In the genomic region with DNA sequence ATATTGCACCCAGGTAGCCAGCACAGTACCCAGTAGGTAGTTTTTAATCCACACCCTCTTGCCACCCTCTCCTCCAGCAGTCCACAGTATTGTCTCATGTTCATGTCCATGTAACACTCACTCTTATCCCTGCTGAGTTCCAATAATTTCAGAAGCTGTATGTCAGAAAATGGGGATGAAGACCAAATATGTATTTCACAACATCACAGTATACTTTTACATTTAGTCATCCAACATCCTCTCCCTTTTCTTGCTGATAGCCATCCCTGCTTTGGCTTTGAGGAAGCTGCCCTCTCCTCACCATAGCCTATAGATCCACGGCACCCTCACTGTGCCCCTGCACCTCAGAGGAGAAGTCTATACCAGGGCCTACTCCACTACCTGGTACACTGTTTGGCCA, we compare ENCODE assay signal across 1 cellular context.
TF ChIP-seq lines count a peak whose summit lies in the region.

No MANE protein-coding gene starts in this region.

TF ChIP-seq in GM23338, 12 proteins besides CTCF, POLR2A, EP300 and RAD21 (continued from another document):
- TF ChIP-seq, protein P1, sequence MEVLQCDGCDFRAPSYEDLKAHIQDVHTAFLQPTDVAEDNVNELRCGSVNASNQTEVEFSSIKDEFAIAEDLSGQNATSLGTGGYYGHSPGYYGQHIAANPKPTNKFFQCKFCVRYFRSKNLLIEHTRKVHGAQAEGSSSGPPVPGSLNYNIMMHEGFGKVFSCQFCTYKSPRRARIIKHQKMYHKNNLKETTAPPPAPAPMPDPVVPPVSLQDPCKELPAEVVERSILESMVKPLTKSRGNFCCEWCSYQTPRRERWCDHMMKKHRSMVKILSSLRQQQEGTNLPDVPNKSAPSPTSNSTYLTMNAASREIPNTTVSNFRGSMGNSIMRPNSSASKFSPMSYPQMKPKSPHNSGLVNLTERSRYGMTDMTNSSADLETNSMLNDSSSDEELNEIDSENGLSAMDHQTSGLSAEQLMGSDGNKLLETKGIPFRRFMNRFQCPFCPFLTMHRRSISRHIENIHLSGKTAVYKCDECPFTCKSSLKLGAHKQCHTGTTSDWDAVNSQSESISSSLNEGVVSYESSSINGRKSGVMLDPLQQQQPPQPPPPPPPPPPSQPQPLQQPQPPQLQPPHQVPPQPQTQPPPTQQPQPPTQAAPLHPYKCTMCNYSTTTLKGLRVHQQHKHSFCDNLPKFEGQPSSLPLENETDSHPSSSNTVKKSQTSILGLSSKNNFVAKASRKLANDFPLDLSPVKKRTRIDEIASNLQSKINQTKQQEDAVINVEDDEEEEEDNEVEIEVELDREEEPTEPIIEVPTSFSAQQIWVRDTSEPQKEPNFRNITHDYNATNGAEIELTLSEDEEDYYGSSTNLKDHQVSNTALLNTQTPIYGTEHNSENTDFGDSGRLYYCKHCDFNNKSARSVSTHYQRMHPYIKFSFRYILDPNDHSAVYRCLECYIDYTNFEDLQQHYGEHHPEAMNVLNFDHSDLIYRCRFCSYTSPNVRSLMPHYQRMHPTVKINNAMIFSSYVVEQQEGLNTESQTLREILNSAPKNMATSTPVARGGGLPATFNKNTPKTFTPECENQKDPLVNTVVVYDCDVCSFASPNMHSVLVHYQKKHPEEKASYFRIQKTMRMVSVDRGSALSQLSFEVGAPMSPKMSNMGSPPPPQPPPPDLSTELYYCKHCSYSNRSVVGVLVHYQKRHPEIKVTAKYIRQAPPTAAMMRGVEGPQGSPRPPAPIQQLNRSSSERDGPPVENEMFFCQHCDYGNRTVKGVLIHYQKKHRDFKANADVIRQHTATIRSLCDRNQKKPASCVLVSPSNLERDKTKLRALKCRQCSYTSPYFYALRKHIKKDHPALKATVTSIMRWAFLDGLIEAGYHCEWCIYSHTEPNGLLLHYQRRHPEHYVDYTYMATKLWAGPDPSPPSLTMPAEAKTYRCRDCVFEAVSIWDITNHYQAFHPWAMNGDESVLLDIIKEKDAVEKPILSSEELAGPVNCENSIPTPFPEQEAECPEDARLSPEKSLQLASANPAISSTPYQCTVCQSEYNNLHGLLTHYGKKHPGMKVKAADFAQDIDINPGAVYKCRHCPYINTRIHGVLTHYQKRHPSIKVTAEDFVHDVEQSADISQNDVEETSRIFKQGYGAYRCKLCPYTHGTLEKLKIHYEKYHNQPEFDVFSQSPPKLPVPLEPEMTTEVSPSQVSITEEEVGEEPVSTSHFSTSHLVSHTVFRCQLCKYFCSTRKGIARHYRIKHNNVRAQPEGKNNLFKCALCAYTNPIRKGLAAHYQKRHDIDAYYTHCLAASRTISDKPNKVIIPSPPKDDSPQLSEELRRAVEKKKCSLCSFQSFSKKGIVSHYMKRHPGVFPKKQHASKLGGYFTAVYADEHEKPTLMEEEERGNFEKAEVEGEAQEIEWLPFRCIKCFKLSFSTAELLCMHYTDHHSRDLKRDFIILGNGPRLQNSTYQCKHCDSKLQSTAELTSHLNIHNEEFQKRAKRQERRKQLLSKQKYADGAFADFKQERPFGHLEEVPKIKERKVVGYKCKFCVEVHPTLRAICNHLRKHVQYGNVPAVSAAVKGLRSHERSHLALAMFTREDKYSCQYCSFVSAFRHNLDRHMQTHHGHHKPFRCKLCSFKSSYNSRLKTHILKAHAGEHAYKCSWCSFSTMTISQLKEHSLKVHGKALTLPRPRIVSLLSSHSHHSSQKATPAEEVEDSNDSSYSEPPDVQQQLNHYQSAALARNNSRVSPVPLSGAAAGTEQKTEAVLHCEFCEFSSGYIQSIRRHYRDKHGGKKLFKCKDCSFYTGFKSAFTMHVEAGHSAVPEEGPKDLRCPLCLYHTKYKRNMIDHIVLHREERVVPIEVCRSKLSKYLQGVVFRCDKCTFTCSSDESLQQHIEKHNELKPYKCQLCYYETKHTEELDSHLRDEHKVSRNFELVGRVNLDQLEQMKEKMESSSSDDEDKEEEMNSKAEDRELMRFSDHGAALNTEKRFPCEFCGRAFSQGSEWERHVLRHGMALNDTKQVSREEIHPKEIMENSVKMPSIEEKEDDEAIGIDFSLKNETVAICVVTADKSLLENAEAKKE (CRISPR knock-in tag; IDR thresholded peaks at IDR 0.05) = no peak
- TF ChIP-seq NANOG (IDR thresholded peaks at IDR 0.05; ENCODE audit: borderline replicate concordance) (no peak), EZH2phosphoT487 (IDR thresholded peaks at IDR 0.05; ENCODE audit: unreplicated experiment) (no peak), POLR2AphosphoS5 (IDR thresholded peaks at IDR 0.05; ENCODE audit: low read depth) (no peak), CREB1 (CRISPR knock-in tag; IDR thresholded peaks at IDR 0.05; ENCODE audit: low read depth) (no peak), STAT1 (IDR thresholded peaks at IDR 0.05; ENCODE audit: unreplicated experiment) (no peak), ZNF331 (CRISPR knock-in tag; IDR thresholded peaks at IDR 0.05; ENCODE audit: low read depth) (no peak)
- TF ChIP-seq, protein P2, sequence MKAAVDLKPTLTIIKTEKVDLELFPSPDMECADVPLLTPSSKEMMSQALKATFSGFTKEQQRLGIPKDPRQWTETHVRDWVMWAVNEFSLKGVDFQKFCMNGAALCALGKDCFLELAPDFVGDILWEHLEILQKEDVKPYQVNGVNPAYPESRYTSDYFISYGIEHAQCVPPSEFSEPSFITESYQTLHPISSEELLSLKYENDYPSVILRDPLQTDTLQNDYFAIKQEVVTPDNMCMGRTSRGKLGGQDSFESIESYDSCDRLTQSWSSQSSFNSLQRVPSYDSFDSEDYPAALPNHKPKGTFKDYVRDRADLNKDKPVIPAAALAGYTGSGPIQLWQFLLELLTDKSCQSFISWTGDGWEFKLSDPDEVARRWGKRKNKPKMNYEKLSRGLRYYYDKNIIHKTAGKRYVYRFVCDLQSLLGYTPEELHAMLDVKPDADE (IDR thresholded peaks at IDR 0.05) = no peak
